Comparison of ENCODE assay signal across 9 cellular contexts in the genomic region with DNA sequence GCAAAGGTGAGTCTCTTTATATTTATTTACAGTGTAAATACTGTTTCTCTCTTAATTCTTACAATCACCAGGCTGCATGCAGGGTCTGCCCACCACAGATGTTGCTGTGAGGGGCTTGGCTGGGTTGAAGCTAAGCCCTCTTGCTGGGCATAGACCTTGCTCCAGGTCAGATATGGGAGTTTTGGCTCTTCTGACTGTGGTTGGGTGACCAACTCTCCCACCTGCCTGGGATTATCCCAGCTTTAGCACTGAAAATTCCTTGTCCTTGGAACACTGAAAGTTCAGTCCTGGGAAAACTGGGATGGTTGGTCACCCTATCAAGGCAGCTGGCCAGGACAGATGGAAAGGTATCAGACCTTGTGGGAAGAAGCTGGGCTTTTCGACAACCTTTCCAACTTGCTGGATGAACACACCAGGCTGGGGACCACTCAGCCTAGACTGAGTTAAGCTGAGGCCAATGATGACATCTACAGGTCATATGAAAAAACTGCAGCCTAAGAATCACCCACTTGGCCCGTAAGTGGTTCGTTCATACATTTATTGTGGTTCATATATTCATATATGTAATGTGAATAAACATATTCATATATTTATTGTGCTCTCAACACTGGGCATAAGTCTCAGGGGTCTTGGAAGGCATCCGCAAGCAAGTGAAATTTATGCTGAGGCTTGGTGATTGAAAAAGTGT. TPM values are rescaled to one million over a fixed set of nuclear protein-coding genes. Genes with fewer than 3 reads are reported as not detected.
DNase-seq lines count a peak whose midpoint lies in the region; ATAC-seq and TF ChIP-seq lines count a peak whose summit lies in the region.
"Had no signal": no experiment of that assay in that cellular context is flagged by ENCODE, and none has a peak within 500 bp of the region (broad histone marks: within the 10 kb centered on the region; RNA-seq: fewer than 3 reads in every experiment).

No MANE protein-coding gene starts in this region.

- peak; percentile 50 for ATAC-seq in SK-N-SH treated with all-trans-retinoic acid at 6 μM for 48 hours
- no peak for ATAC-seq in body of pancreas
- no peak for ATAC-seq in GM21515 (IDR thresholded peaks at IDR 0.05; ENCODE audit: unreplicated experiment)

- no peaks in the 10 kb centered on the region for H3K27me3 ChIP-seq in body of pancreas

- H3K27ac ChIP-seq in body of pancreas: no peak overlapping the region

- DNase-seq in activated gamma-delta T cell treated with Interleukin-2 at 50 U/mL for 16 hours (peak; percentile 36), activated gamma-delta T cell (lab: John Stamatoyannopoulos, UW) (no peak), NCI-H1436 treated with DMSO at 0.1 percent for 48 hours (lab: John Stamatoyannopoulos, UW) (peak; percentile 22), body of pancreas (peak; percentile 46 to 67 (median 58)), inferior parietal cortex (ENCODE audit: extremely low spot score) (peak; percentile 82)
- DNase-seq in stimulated activated CD4-positive, alpha-beta T cell treated with anti-CD3 and anti-CD28 coated beads, Interleukin-15, amount 100 ng/mL, for 24 hours: peak; percentile 44

- H3K4me1 ChIP-seq in body of pancreas: peaks cover 11% of the 10 kb centered on the region

- no peaks in the 10 kb centered on the region for H3K36me3 ChIP-seq in body of pancreas (replicated peaks in 1 of 2; ENCODE audit: insufficient read depth in 1 of 2, low read depth in 2 of 2)

- no peaks in the 10 kb centered on the region for H3K9me3 ChIP-seq in body of pancreas
- H3K9me3 ChIP-seq: Caco-2 had no signal

- intact Hi-C loops in body of pancreas (cut with DNase I): loop anchor here (5.0 kb wide), 1 partner anchor 283 kb away; no protein-coding TSS in a partner anchor

- TF ChIP-seq POLR2A in body of pancreas (IDR thresholded peaks at IDR 0.05): no peak

- peak in 6 of 7 experiments; percentile 61 to 79 (median 76) for TF ChIP-seq CTCF in body of pancreas (IDR thresholded peaks at IDR 0.05)

- H3K4me3 ChIP-seq in body of pancreas: no peak overlapping the region

- WGBS in body of pancreas, 2 donors: 5 to 8% methylated on average over 4 of the region's 4 CpGs

TF ChIP-seq in SK-N-SH treated with all-trans-retinoic acid at 6 μM for 48 hours, 23 proteins besides CTCF, POLR2A, EP300 and RAD21:
- TF ChIP-seq GLIS3 (CRISPR knock-in tag; IDR thresholded peaks at IDR 0.05) (no peak), ISL1 (CRISPR knock-in tag; IDR thresholded peaks at IDR 0.05) (no peak), ZNF565 (CRISPR knock-in tag; conservative IDR thresholded peaks at IDR 0.05; ENCODE audit: low read depth) (no peak), PPARA (CRISPR knock-in tag; IDR thresholded peaks at IDR 0.05; ENCODE audit: borderline replicate concordance) (no peak), TCF4 (CRISPR knock-in tag; IDR thresholded peaks at IDR 0.05; ENCODE audit: borderline replicate concordance) (no peak), TOX (CRISPR knock-in tag; IDR thresholded peaks at IDR 0.05; ENCODE audit: borderline replicate concordance) (no peak), ESRRG (CRISPR knock-in tag; IDR thresholded peaks at IDR 0.05) (no peak), BACH2 (CRISPR knock-in tag; IDR thresholded peaks at IDR 0.05; ENCODE audit: borderline replicate concordance) (no peak), ZC3H10 (CRISPR knock-in tag; IDR thresholded peaks at IDR 0.05) (no peak), ZNF8 (CRISPR knock-in tag; IDR thresholded peaks at IDR 0.05) (no peak), RARB (CRISPR knock-in tag; IDR thresholded peaks at IDR 0.05) (no peak), ARNTL (CRISPR knock-in tag; IDR thresholded peaks at IDR 0.05; ENCODE audit: borderline replicate concordance, low read depth) (no peak), CREB5 (CRISPR knock-in tag; IDR thresholded peaks at IDR 0.05; ENCODE audit: low read depth) (no peak), OSR1 (CRISPR knock-in tag; IDR thresholded peaks at IDR 0.05) (no peak), SNAI2 (CRISPR knock-in tag; IDR thresholded peaks at IDR 0.05) (no peak)
- TF ChIP-seq, protein P1, sequence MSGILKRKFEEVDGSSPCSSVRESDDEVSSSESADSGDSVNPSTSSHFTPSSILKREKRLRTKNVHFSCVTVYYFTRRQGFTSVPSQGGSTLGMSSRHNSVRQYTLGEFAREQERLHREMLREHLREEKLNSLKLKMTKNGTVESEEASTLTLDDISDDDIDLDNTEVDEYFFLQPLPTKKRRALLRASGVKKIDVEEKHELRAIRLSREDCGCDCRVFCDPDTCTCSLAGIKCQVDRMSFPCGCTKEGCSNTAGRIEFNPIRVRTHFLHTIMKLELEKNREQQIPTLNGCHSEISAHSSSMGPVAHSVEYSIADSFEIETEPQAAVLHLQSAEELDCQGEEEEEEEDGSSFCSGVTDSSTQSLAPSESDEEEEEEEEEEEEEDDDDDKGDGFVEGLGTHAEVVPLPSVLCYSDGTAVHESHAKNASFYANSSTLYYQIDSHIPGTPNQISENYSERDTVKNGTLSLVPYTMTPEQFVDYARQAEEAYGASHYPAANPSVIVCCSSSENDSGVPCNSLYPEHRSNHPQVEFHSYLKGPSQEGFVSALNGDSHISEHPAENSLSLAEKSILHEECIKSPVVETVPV (CRISPR knock-in tag; IDR thresholded peaks at IDR 0.05): no peak
- TF ChIP-seq, protein P2, sequence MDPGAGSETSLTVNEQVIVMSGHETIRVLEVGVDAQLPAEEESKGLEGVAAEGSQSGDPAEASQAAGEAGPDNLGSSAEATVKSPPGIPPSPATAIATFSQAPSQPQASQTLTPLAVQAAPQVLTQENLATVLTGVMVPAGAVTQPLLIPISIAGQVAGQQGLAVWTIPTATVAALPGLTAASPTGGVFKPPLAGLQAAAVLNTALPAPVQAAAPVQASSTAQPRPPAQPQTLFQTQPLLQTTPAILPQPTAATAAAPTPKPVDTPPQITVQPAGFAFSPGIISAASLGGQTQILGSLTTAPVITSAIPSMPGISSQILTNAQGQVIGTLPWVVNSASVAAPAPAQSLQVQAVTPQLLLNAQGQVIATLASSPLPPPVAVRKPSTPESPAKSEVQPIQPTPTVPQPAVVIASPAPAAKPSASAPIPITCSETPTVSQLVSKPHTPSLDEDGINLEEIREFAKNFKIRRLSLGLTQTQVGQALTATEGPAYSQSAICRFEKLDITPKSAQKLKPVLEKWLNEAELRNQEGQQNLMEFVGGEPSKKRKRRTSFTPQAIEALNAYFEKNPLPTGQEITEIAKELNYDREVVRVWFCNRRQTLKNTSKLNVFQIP (CRISPR knock-in tag; IDR thresholded peaks at IDR 0.05; ENCODE audit: borderline replicate concordance, low read depth): no peak
- TF ChIP-seq, protein P3, sequence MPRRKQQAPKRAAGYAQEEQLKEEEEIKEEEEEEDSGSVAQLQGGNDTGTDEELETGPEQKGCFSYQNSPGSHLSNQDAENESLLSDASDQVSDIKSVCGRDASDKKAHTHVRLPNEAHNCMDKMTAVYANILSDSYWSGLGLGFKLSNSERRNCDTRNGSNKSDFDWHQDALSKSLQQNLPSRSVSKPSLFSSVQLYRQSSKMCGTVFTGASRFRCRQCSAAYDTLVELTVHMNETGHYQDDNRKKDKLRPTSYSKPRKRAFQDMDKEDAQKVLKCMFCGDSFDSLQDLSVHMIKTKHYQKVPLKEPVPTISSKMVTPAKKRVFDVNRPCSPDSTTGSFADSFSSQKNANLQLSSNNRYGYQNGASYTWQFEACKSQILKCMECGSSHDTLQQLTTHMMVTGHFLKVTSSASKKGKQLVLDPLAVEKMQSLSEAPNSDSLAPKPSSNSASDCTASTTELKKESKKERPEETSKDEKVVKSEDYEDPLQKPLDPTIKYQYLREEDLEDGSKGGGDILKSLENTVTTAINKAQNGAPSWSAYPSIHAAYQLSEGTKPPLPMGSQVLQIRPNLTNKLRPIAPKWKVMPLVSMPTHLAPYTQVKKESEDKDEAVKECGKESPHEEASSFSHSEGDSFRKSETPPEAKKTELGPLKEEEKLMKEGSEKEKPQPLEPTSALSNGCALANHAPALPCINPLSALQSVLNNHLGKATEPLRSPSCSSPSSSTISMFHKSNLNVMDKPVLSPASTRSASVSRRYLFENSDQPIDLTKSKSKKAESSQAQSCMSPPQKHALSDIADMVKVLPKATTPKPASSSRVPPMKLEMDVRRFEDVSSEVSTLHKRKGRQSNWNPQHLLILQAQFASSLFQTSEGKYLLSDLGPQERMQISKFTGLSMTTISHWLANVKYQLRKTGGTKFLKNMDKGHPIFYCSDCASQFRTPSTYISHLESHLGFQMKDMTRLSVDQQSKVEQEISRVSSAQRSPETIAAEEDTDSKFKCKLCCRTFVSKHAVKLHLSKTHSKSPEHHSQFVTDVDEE (CRISPR knock-in tag; IDR thresholded peaks at IDR 0.05): no peak

RNA-seq across cellular contexts. Expression of gene HPDL, which starts 26.6 kb away (rescaled TPM):
- under 1 TPM in 1 of 2 donors, not detected in 1; 0.26 TPM for total RNA-seq in body of pancreas

RNA-seq across cellular contexts. Expression of gene TOE1, which starts 39.8 kb away (rescaled TPM):
- total RNA-seq in body of pancreas: 1 to 10 TPM; 2.0 to 2.3 TPM

RNA-seq across cellular contexts. Expression of gene MUTYH, which starts 40.1 kb away (rescaled TPM):
- 10 to 100 TPM; 19.7 to 21.8 TPM for total RNA-seq in body of pancreas
